8 cellular contexts compared by ENCODE assay signal in the genomic region with DNA sequence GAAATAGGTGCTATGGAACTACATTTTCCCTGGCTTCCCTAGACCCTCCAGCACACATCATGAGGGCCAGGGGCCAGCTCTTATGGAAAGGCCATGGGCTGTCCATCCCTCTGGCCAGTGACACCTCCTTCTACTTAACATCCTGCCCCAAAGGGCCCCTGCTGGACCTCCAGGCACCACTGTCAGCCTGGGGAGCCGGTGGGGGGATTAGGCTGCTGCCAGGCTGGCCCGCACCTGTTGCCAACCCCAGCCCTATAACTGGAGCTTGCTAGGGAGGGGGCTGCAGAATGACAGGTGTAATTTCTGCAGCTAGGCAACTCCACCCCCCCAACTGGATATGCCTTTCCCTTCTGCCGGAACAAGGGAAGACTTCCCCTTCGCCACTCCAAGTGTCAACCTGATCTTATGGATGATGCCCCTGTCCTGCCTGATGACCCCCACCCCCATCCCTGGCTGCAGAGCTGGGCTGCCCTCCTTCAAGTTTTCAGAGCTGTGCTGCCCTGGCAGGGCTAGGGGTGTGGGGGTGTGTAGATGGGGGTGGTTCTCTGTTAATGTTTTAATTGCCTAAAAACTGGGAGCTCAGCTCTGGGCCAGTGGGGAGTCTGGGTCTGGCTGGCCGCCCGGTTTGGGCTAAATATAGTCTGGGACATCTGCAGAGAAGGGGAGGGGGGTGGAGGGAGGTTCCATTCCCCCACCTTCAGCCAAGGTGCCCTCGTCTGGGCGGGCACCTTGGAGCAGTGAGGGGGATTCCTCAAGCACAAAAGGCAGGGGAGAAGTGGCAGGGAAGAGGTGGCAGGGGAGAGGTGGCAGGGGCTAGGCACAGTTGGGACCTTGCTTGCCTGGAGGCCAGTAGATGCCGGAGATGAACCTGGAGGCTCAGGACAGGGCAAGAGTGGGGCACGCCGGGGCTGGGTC. TPM values are rescaled to one million over a fixed set of nuclear protein-coding genes. Genes with fewer than 3 reads are reported as not detected.
DNase-seq lines count a peak whose midpoint lies in the region; ATAC-seq lines count a peak whose summit lies in the region.

No MANE protein-coding gene starts in this region.

- H3K4me1 ChIP-seq in right cardiac atrium (ENCODE audit: control insufficient read depth, insufficient read depth, low read length) (peaks cover 51% of the 10 kb centered on the region), subcutaneous abdominal adipose tissue (ENCODE audit: control insufficient read depth in 5 of 5, insufficient read depth in 5 of 5, low read length in 5 of 5) (peaks cover 40 to 96% (median 91%) of the 10 kb centered on the region in 5 donors)

- H3K9me3 ChIP-seq in right cardiac atrium (ENCODE audit: control insufficient read depth, low read length) (no peaks in the 10 kb centered on the region), subcutaneous abdominal adipose tissue (ENCODE audit: control insufficient read depth in 5 of 5, low read length in 5 of 5) (no peaks in the 10 kb centered on the region)

- peak overlapping the region; percentile 1 to 71 (median 55) for H3K9ac ChIP-seq in subcutaneous abdominal adipose tissue (ENCODE audit: low read length in 5 of 5)

- DNase-seq in NCI-H2171 treated with DMSO at 0.1 percent for 48 hours (lab: John Stamatoyannopoulos, UW) (peak; percentile 24), NCI-H2171 (lab: John Stamatoyannopoulos, UW) (no peak), right cardiac atrium (peak; percentile 71 to 88 (median 86)), LoVo (ENCODE audit: low spot score) (no peak)
- peak; percentile 12 for DNase-seq in activated naive CD4-positive, alpha-beta T cell treated with anti-CD3 and anti-CD28 coated beads, Interleukin-2, amount 50 U/mL, for 16 hours
- DNase-seq in stimulated activated CD4-positive, alpha-beta T cell treated with anti-CD3 and anti-CD28 coated beads, Interleukin-15, amount 100 ng/mL, for 24 hours, result no peak

- WGBS in right cardiac atrium, result 13% methylated on average over 11 of the region's 11 CpGs

- intact Hi-C loops in right cardiac atrium (cut with DNase I), result no loop called here

- H3K27me3 ChIP-seq in right cardiac atrium (ENCODE audit: control insufficient read depth, insufficient read depth), result no peaks in the 10 kb centered on the region
- peaks cover 0 to 4% (median 0%) of the 10 kb centered on the region in 5 donors for H3K27me3 ChIP-seq in subcutaneous abdominal adipose tissue (ENCODE audit: control insufficient read depth in 5 of 5, insufficient read depth in 4 of 5, low read length in 5 of 5)

- H3K4me3 ChIP-seq in right cardiac atrium (ENCODE audit: low read length), result peak overlapping the region; percentile 26
- peak overlapping the region; percentile 50 to 86 (median 63) for H3K4me3 ChIP-seq in subcutaneous abdominal adipose tissue (ENCODE audit: low read depth in 1 of 5, low read length in 5 of 5)

- no peaks in the 10 kb centered on the region for H3K36me3 ChIP-seq in subcutaneous abdominal adipose tissue (ENCODE audit: control insufficient read depth in 5 of 5, insufficient read depth in 5 of 5, low read length in 5 of 5)

- ATAC-seq in right cardiac atrium (peak in 1 of 2 donors; percentile 2), GM21390 (IDR thresholded peaks at IDR 0.05; ENCODE audit: unreplicated experiment) (no peak)

- peak overlapping the region; percentile 92 for H3K27ac ChIP-seq in right cardiac atrium (ENCODE audit: low read length)
- peak overlapping the region; percentile 88 for H3K27ac ChIP-seq in subcutaneous abdominal adipose tissue (ENCODE audit: low read depth, low read length)

RNA-seq across cellular contexts. Expression of gene RARA, which starts 12.8 kb away (rescaled TPM):
- 10 to 100 TPM; 26.2 to 39.0 (median 29.1) TPM for total RNA-seq in right cardiac atrium
- polyA plus RNA-seq in right cardiac atrium, result 28.3 TPM

RNA-seq across cellular contexts. Expression of gene CDC6, which starts 34.1 kb away (rescaled TPM):
- total RNA-seq in right cardiac atrium, result 1 to 10 TPM; 1.0 to 1.8 (median 1.3) TPM
- 0.36 TPM for polyA plus RNA-seq in right cardiac atrium

RNA-seq across cellular contexts. Expression of gene GJD3, which starts 42.8 kb away (rescaled TPM):
- 1 to 10 TPM in 1 of 4 donors, under 1 TPM in 3; 0.74 to 1.4 (median 0.86) TPM for total RNA-seq in right cardiac atrium
- 0.27 TPM for polyA plus RNA-seq in right cardiac atrium

Comparison
In these comparisons a context has a peak if more than half of its experiments do, and no peak if none do; other contexts are left out.
1. DNase-seq: peak in NCI-H2171 treated with DMSO at 0.1 percent for 48 hours (single experiment), activated naive CD4-positive, alpha-beta T cell treated with anti-CD3 and anti-CD28 coated beads, Interleukin-2, amount 50 U/mL, for 16 hours (single experiment) and right cardiac atrium (3 of 3); none in NCI-H2171 (single experiment), stimulated activated CD4-positive, alpha-beta T cell treated with anti-CD3 and anti-CD28 coated beads, Interleukin-15, amount 100 ng/mL, for 24 hours (single experiment) and LoVo (single experiment).